Comparison of ENCODE assay signal across 11 cellular contexts in genomic region chr2:166565501-166565900, GRCh38.
"Had no signal": no experiment of that assay in that cellular context is flagged by ENCODE, and none has a peak within 500 bp of the region (broad histone marks: within the 10 kb centered on the region; RNA-seq: fewer than 3 reads in every experiment).

No MANE protein-coding gene starts in this region.

- H3K4me1 ChIP-seq: HAP-1 had no signal

- DNase-seq: GM23248, GOT3, H7, H9, HCEC 1CT, HFFc6 had no signal

- H3K9ac ChIP-seq: GM23248 had no signal

- H3K36me3 ChIP-seq: HAP-1 had no signal

- H3K4me3 ChIP-seq: GM23248, GM23338, HAP-1 had no signal

- H3K4me2 ChIP-seq: GM23338 had no signal

- FAIRE-seq: H1, H54 had no signal

- H3K27ac ChIP-seq: GM23248 had no signal

- ATAC-seq: GM23338, HCT116 had no signal

- H3K9me3 ChIP-seq: HAP-1 had no signal

- H2AFZ ChIP-seq: GM23248, GM23338 had no signal
